In the genomic region with DNA sequence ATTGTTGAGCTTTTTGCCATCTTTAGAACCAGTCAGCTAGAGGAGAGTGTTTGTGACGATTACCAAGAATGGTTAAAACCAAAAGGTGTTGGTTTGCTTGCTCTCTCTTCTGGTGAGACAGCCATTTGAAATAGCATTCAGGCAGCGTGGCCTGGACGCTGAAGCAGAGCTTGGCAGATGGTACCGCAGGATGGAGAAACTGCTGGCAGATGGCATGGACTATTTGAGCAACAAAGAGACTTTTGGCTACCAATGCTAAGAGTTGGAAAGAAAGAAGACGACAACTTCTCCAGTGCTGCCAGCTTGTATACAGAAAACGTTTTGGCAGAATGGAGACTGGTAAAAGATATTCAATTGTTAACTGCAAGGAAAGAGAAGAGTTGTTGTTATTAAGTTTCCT, we compare ENCODE assay signal across 21 cellular contexts.
DNase-seq lines count a peak whose midpoint lies in the region; ATAC-seq, FAIRE-seq and TF ChIP-seq lines count a peak whose summit lies in the region.
"Had no signal": no experiment of that assay in that cellular context is flagged by ENCODE, and none has a peak within 500 bp of the region (broad histone marks: within the 10 kb centered on the region; RNA-seq: fewer than 3 reads in every experiment).

No MANE protein-coding gene starts in this region.

- peaks cover 3% of the 10 kb centered on the region for H3K4me1 ChIP-seq in stomach smooth muscle (ENCODE audit: control insufficient read depth, insufficient read depth, low read length)
- H3K4me1 ChIP-seq in hepatocyte (ENCODE audit: insufficient read depth) = no peaks in the 10 kb centered on the region
- H3K4me1 ChIP-seq: breast epithelium, SJCRH30, upper lobe of right lung had no signal

- FAIRE-seq in islet of Langerhans (lab: Jason Lieb, UNC) = peak; percentile 70
- FAIRE-seq: small intestine had no signal

- H3K9me3 ChIP-seq in stomach smooth muscle (ENCODE audit: control insufficient read depth in 2 of 2, low read length in 2 of 2) = no peaks in the 10 kb centered on the region
- no peaks in the 10 kb centered on the region for H3K9me3 ChIP-seq in hepatocyte (ENCODE audit: low read depth)
- H3K9me3 ChIP-seq: breast epithelium, neutrophil, SJCRH30, upper lobe of right lung had no signal

- peak overlapping the region; percentile 23 to 44 for H3K4me3 ChIP-seq in stomach smooth muscle (ENCODE audit: low read length in 2 of 2)
- H3K4me3 ChIP-seq in hepatocyte = no peak overlapping the region
- H3K4me3 ChIP-seq: breast epithelium, SJCRH30, upper lobe of right lung had no signal

- TF ChIP-seq CTCF in hepatocyte (IDR thresholded peaks at IDR 0.05; ENCODE audit: poor library complexity) = no peak

- no peaks in the 10 kb centered on the region for H3K9me2 ChIP-seq in hepatocyte (replicated peaks; ENCODE audit: insufficient read depth)

- no peaks in the 10 kb centered on the region for H3K27me3 ChIP-seq in stomach smooth muscle (ENCODE audit: control insufficient read depth in 1 of 2, insufficient read depth in 2 of 2, low read length in 2 of 2)
- no peaks in the 10 kb centered on the region for H3K27me3 ChIP-seq in hepatocyte
- H3K27me3 ChIP-seq: breast epithelium, neutrophil, SJCRH30, upper lobe of right lung had no signal

- H3K9ac ChIP-seq in stomach smooth muscle (ENCODE audit: low read length in 2 of 2) = no peak overlapping the region

- no peak overlapping the region for H2AFZ ChIP-seq in hepatocyte

- intact Hi-C loops in left cardiac atrium (cut with DNase I) = loop anchor here in 1 of 2 donors (10.0 kb wide), 1 partner anchor 815 kb away; no protein-coding TSS in a partner anchor
- intact Hi-C loops in cardiac septum (cut with DNase I) = no loop called here

- H3K79me2 ChIP-seq in hepatocyte = no peaks in the 10 kb centered on the region

- H4K20me1 ChIP-seq in hepatocyte (ENCODE audit: insufficient read depth, poor library complexity, severe bottlenecking) = no peaks in the 10 kb centered on the region

- H3K27ac ChIP-seq in stomach smooth muscle (ENCODE audit: low read length) (peak overlapping the region; percentile 37), hepatocyte (no peak overlapping the region)
- H3K27ac ChIP-seq: breast epithelium, neutrophil, SJCRH30, upper lobe of right lung had no signal

- H3K36me3 ChIP-seq in stomach smooth muscle (ENCODE audit: control insufficient read depth in 2 of 2, insufficient read depth in 2 of 2, low read length in 2 of 2) (no peaks in the 10 kb centered on the region), hepatocyte (replicated peaks; ENCODE audit: insufficient read depth, low read depth) (no peaks in the 10 kb centered on the region)
- H3K36me3 ChIP-seq: breast epithelium, neutrophil, SJCRH30, upper lobe of right lung had no signal

- WGBS in hepatocyte (ENCODE audit: low lambda C conversion rate, missing lambda C conversion rate) = 81% methylated on average over 6 of the region's 6 CpGs

- peak in 1 of 2 donors; percentile 73 for ATAC-seq in left cardiac atrium
- ATAC-seq: stimulated activated effector memory CD8-positive, alpha-beta T cell treated with anti-CD3 and anti-CD28 coated beads, Interleukin-12 subunit alpha, Interleukin-12 subunit beta, amount 100 ng/mL, for 72 hours; upper lobe of right lung had no signal

- no peak overlapping the region for H3K4me2 ChIP-seq in hepatocyte

- peak; percentile 36 for DNase-seq in left cardiac atrium
- no peak for DNase-seq in cardiac septum (ENCODE audit: low spot score)
- DNase-seq in amygdala (lab: John Stamatoyannopoulos, UW) = peak in 38 of 56 donors; percentile 1 to 70 (median 30)
- no peak for DNase-seq in hepatocyte (ENCODE audit: low spot score)
- DNase-seq in activated CD4-positive, alpha-beta T cell treated with anti-CD3 and anti-CD28 coated beads, Interleukin-2, amount 50 U/mL, for 48 hours = no peak
- DNase-seq in activated naive CD4-positive, alpha-beta T cell treated with Interleukin-2 at 50 U/mL for 16 hours = no peak
- DNase-seq: 8988T; activated CD4-positive, alpha-beta T cell treated with anti-CD3 and anti-CD28 coated beads for 1 hour; activated naive CD4-positive, alpha-beta T cell treated with anti-CD3 and anti-CD28 coated beads for 36 hours; CD4-positive, alpha-beta T cell; foreskin melanocyte; immature natural killer cell; mesendoderm; SJCRH30; small intestine; upper lobe of right lung had no signal

Comparison
In these comparisons a context has a peak if more than half of its experiments do, and no peak if none do; other contexts are left out.
1. DNase-seq: peak in left cardiac atrium (single experiment) and amygdala (38 of 56); none in cardiac septum (single experiment), hepatocyte (single experiment), activated CD4-positive, alpha-beta T cell treated with anti-CD3 and anti-CD28 coated beads, Interleukin-2, amount 50 U/mL, for 48 hours (0 of 2) and activated naive CD4-positive, alpha-beta T cell treated with Interleukin-2 at 50 U/mL for 16 hours (single experiment).